Comparison of ENCODE assay signal across 2 cellular contexts in the genomic region with DNA sequence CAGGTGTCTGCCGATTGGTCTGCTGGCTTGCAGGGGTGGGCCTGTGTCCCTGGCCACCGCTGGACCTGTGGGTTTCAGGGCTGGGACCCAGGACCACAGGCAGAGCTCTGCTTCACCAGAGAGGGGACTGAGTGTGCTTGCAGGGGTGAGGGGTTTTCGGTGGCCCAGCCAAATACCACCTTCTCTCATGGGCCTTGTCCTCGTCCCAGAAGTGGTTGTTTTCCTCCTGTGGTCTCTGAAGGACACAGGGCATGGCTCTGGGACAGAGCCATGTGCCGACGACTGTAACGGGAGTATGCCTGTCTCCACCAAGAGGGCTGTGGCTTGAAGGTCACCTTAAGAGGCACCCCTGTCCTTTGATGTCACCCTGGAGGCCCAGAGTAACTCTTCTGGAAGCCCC. TPM values are rescaled to one million over a fixed set of nuclear protein-coding genes. Genes with fewer than 3 reads are reported as not detected.
"Had no signal": no experiment of that assay in that cellular context is flagged by ENCODE, and none has a peak within 500 bp of the region (broad histone marks: within the 10 kb centered on the region; RNA-seq: fewer than 3 reads in every experiment).

No MANE protein-coding gene starts in this region.

RNA-seq across cellular contexts. Expression of gene FAM90A1, which starts 7.3 kb away (rescaled TPM):
- total RNA-seq: activated B cell treated with CpG ODN at 0.5 μM for 24 hours; T-helper 1 cell treated with Interleukin-12 subunit alpha and Interleukin-12 subunit beta and Interleukin-4 antibody, amounts not matched to agents 30 ng/mL and 1 ng/mL, for 36 hours had no signal
